24 cellular contexts compared by ENCODE assay signal in genomic region chr21:37436180-37436579, GRCh38.
A peak's percentile ranks its signal among the peaks of the same experiment; 100 is the strongest.
DNase-seq lines count a peak whose midpoint lies in the region; ATAC-seq, FAIRE-seq and TF ChIP-seq lines count a peak whose summit lies in the region.
"Had no signal": no experiment of that assay in that cellular context is flagged by ENCODE, and none has a peak within 500 bp of the region (broad histone marks: within the 10 kb centered on the region; RNA-seq: fewer than 3 reads in every experiment).

No MANE protein-coding gene starts in this region.

- peak; percentile 26 for FAIRE-seq in GM18507 (lab: Jason Lieb, UNC)
- FAIRE-seq: colon, HTR-8/SVneo had no signal

- H3K9me3 ChIP-seq in SK-N-MC (ENCODE audit: low read depth, low read length) (no peaks in the 10 kb centered on the region), right atrium auricular region (no peaks in the 10 kb centered on the region), gastrocnemius medialis (no peaks in the 10 kb centered on the region)
- H3K9me3 ChIP-seq: thyroid gland had no signal

- H3K36me3 ChIP-seq in SK-N-MC (ENCODE audit: insufficient read depth, low read length) = peaks cover 27% of the 10 kb centered on the region
- no peaks in the 10 kb centered on the region for H3K36me3 ChIP-seq in right atrium auricular region
- H3K36me3 ChIP-seq in gastrocnemius medialis = no peaks in the 10 kb centered on the region
- H3K36me3 ChIP-seq: thyroid gland had no signal

- H3K27ac ChIP-seq in SK-N-MC = peak overlapping the region; percentile 79; the same call in 1 of the 2 replicates
- peak overlapping the region; percentile 24 to 67 for H3K27ac ChIP-seq in right atrium auricular region
- peak overlapping the region; percentile 74 to 83 (median 81) for H3K27ac ChIP-seq in gastrocnemius medialis
- no peak overlapping the region for H3K27ac ChIP-seq in caudate nucleus (ENCODE audit: low read depth, low read length)
- H3K27ac ChIP-seq: thyroid gland had no signal

- no peak for TF ChIP-seq CTCF in right atrium auricular region (IDR thresholded peaks at IDR 0.05)
- no peak for TF ChIP-seq CTCF in gastrocnemius medialis (IDR thresholded peaks at IDR 0.05 in 4 of 5, conservative IDR thresholded peaks at IDR 0.05 in 1 of 5)

- H3K4me3 ChIP-seq in SK-N-MC = no peak overlapping the region
- H3K4me3 ChIP-seq in right atrium auricular region = no peak overlapping the region
- H3K4me3 ChIP-seq in gastrocnemius medialis = peak overlapping the region in 3 of 4 donors; percentile 7 to 19 (median 18)
- H3K4me3 ChIP-seq: thyroid gland had no signal

- no peak for DNase-seq in GM18507 (ENCODE audit: extremely low spot score, insufficient read length, low read depth)
- no peak for DNase-seq in SK-N-MC (ENCODE audit: low read depth, low spot score)
- no peak for DNase-seq in right atrium auricular region (ENCODE audit: low spot score)
- DNase-seq in gastrocnemius medialis = peak; percentile 32 to 73
- no peak for DNase-seq in caudate nucleus (lab: John Stamatoyannopoulos, UW)
- DNase-seq in DMS53 (lab: John Stamatoyannopoulos, UW) = no peak
- DNase-seq in putamen (ENCODE audit: low spot score) = no peak
- no peak for DNase-seq in globus pallidus (ENCODE audit: low spot score)
- DNase-seq: activated CD4-positive, alpha-beta T cell treated with anti-CD3 and anti-CD28 coated beads, Interleukin-2, amount 50 U/mL, for 48 hours; activated CD4-positive, CD25-positive, alpha-beta regulatory T cell; activated CD8-positive, alpha-beta memory T cell treated with anti-CD3 and anti-CD28 coated beads, Interleukin-2, amount 50 U/mL, for 48 hours; activated naive CD8-positive, alpha-beta T cell treated with anti-CD3 and anti-CD28 coated beads, Interleukin-2, amount 10 ng/mL, durations not matched to agents 7 days and 5 days; CD4-positive, alpha-beta T cell; DMS 273 treated with DMSO at 0.1 percent for 48 hours; left colon; posterior cingulate gyrus; RPMI8226; stimulated activated CD4-positive, alpha-beta T cell treated with anti-CD3 and anti-CD28 coated beads, Interleukin-4, amount 100 ng/mL, for 1 hour; stimulated activated naive CD4-positive, alpha-beta T cell; T-helper 9 cell; thyroid gland had no signal

- no peak overlapping the region for H3K9ac ChIP-seq in SK-N-MC (ENCODE audit: insufficient read length)

- ATAC-seq in gastrocnemius medialis = peak; percentile 80 to 90
- ATAC-seq: left colon; natural killer cell treated with Interleukin-12 subunit alpha and Interleukin-12 subunit beta and Interleukin-15 and Interleukin-18, amount 100 ng/mL, for 72 hours had no signal

- in situ Hi-C loops in gastrocnemius medialis (cut with MboI; ENCODE audit: low sequenced_read_pairs in 4 of 4) = no loop called here

- H3K4me1 ChIP-seq in right atrium auricular region (peaks cover 0 to 37% of the 10 kb centered on the region in 2 donors), gastrocnemius medialis (peaks cover 85 to 89% of the 10 kb centered on the region in 2 donors)

- H3K27me3 ChIP-seq in right atrium auricular region (no peaks in the 10 kb centered on the region), gastrocnemius medialis (no peaks in the 10 kb centered on the region)
- H3K27me3 ChIP-seq: thyroid gland had no signal

- intact Hi-C loops in gastrocnemius medialis (cut with DNase I; ENCODE audit: low total_unique reads) = no loop called here

- no peak for TF ChIP-seq POLR2A in gastrocnemius medialis (IDR thresholded peaks at IDR 0.05)

Comparison
In these comparisons a context has a peak if more than half of its experiments do, and no peak if none do; other contexts are left out.
1. DNase-seq: peak in gastrocnemius medialis (2 of 2); none in GM18507 (single experiment), SK-N-MC (single experiment), right atrium auricular region (single experiment), caudate nucleus (0 of 61), DMS53 (single experiment), putamen (single experiment) and globus pallidus (single experiment).
2. H3K4me3 ChIP-seq: peak in gastrocnemius medialis (3 of 4); none in SK-N-MC (single experiment) and right atrium auricular region (0 of 2).